ENCODE assay signal across 25 cellular contexts in genomic region chr22:35383679-35384071, GRCh38. TPM values are rescaled to one million over a fixed set of nuclear protein-coding genes. Genes with fewer than 3 reads are reported as not detected.
A peak's percentile ranks its signal among the peaks of the same experiment; 100 is the strongest.
DNase-seq lines count a peak whose midpoint lies in the region; ATAC-seq and TF ChIP-seq lines count a peak whose summit lies in the region.
"Had no signal": no experiment of that assay in that cellular context is flagged by ENCODE, and none has a peak within 500 bp of the region (broad histone marks: within the 10 kb centered on the region; RNA-seq: fewer than 3 reads in every experiment).

No MANE protein-coding gene starts in this region.

- H3K27ac ChIP-seq in OCI-LY3 (ENCODE audit: low read length) (no peak overlapping the region), mucosa of rectum (ENCODE audit: low read depth in 2 of 2, low read length in 2 of 2) (no peak overlapping the region), PC-9 (no peak overlapping the region)
- H3K27ac ChIP-seq: parathyroid adenoma had no signal

- peaks cover 35% of the 10 kb centered on the region for H3F3A ChIP-seq in PC-9 (ENCODE audit: insufficient read depth, low read depth)

- ATAC-seq in GM21737 (IDR thresholded peaks at IDR 0.05; ENCODE audit: unreplicated experiment) = no peak
- ATAC-seq: right cardiac atrium; Right ventricle myocardium inferior; stimulated activated naive CD8-positive, alpha-beta T cell treated with anti-CD3 and anti-CD28 coated beads, Interleukin-15, amount 100 ng/mL, for 72 hours had no signal

- H3K9me3 ChIP-seq in OCI-LY3 (ENCODE audit: insufficient read depth, low read length) (no peaks in the 10 kb centered on the region), mucosa of rectum (ENCODE audit: control insufficient read depth in 2 of 2, low read length in 2 of 2) (no peaks in the 10 kb centered on the region), PC-9 (ENCODE audit: insufficient read depth, low read depth) (no peaks in the 10 kb centered on the region)
- H3K9me3 ChIP-seq: SK-N-SH had no signal

- H3K4me2 ChIP-seq in OCI-LY3 (ENCODE audit: low read length) = peak overlapping the region; percentile 15; the same call in 1 of the 2 replicates
- no peak overlapping the region for H3K4me2 ChIP-seq in PC-9
- H3K4me2 ChIP-seq: SK-N-SH had no signal

- H3K36me3 ChIP-seq in OCI-LY3 (replicated peaks; ENCODE audit: low read depth, low read length) (peaks cover 42% of the 10 kb centered on the region), mucosa of rectum (ENCODE audit: control insufficient read depth in 2 of 2, insufficient read depth in 2 of 2, low read length in 2 of 2) (peaks cover 17 to 27% of the 10 kb centered on the region in 2 donors), PC-9 (ENCODE audit: low read depth) (peaks cover 6% of the 10 kb centered on the region; the same call in 1 of the 2 replicates)

- CTCF ChIA-PET in PC-9 (lab: Charles Lee) = no interaction called here

- TF ChIP-seq CTCF in OCI-LY3 (IDR thresholded peaks at IDR 0.05; ENCODE audit: low read depth, low read length) (no peak), fibroblast of the aortic adventitia (IDR thresholded peaks at IDR 0.05; ENCODE audit: insufficient read depth, low read length) (no peak), PC-9 (conservative IDR thresholded peaks at IDR 0.05) (no peak)

- peaks cover 31% of the 10 kb centered on the region; the same call in 1 of the 2 replicates for H4K20me1 ChIP-seq in OCI-LY3 (ENCODE audit: insufficient read depth, low read length)
- no peaks in the 10 kb centered on the region for H4K20me1 ChIP-seq in PC-9 (ENCODE audit: insufficient read depth)

- H3K9me2 ChIP-seq in PC-9 (ENCODE audit: insufficient read depth) = no peaks in the 10 kb centered on the region
- H3K9me2 ChIP-seq: SK-N-SH had no signal

- no peaks in the 10 kb centered on the region for H3K27me3 ChIP-seq in OCI-LY3 (ENCODE audit: low read depth, low read length)
- H3K27me3 ChIP-seq in mucosa of rectum (ENCODE audit: control insufficient read depth in 2 of 2, insufficient read depth in 2 of 2, low read length in 2 of 2) = no peaks in the 10 kb centered on the region
- H3K27me3 ChIP-seq in PC-9 (ENCODE audit: insufficient read depth, low read depth) = no peaks in the 10 kb centered on the region

- H2AFZ ChIP-seq in OCI-LY3 (ENCODE audit: low read depth, low read length) (no peak overlapping the region), PC-9 (no peak overlapping the region)
- H2AFZ ChIP-seq: parathyroid adenoma had no signal

- POLR2A ChIA-PET in PC-9 (lab: Charles Lee; ENCODE audit: unreplicated experiment) = interaction anchor here (0.7 kb wide), 1 partner anchor 10 kb away, joined by 3 read pairs; no protein-coding TSS in a partner anchor

- no peak overlapping the region for H3K4me3 ChIP-seq in OCI-LY3 (ENCODE audit: low read length)
- H3K4me3 ChIP-seq in fibroblast of the aortic adventitia (ENCODE audit: low read depth, low read length) = peak overlapping the region; percentile 99
- peak overlapping the region; percentile 11 to 41 for H3K4me3 ChIP-seq in mucosa of rectum (ENCODE audit: low read length in 2 of 2)
- H3K4me3 ChIP-seq in PC-9 = no peak overlapping the region

- H3K9ac ChIP-seq in OCI-LY3 (ENCODE audit: low read length) (no peak overlapping the region), mucosa of rectum (ENCODE audit: low read depth in 1 of 2, low read length in 2 of 2) (no peak overlapping the region)
- H3K9ac ChIP-seq: parathyroid adenoma, SK-N-SH had no signal

- intact Hi-C loops in PC-9 (cut with micrococcal nuclease; ENCODE audit: unreplicated experiment) = no loop called here

- H3K4me1 ChIP-seq in OCI-LY3 (ENCODE audit: low read length) (peaks cover 30% of the 10 kb centered on the region), mucosa of rectum (ENCODE audit: control insufficient read depth in 2 of 2, insufficient read depth in 2 of 2, low read length in 2 of 2) (peaks cover 23% of the 10 kb centered on the region in 2 donors), PC-9 (replicated peaks; ENCODE audit: insufficient read depth) (peaks cover 37% of the 10 kb centered on the region)

- peaks cover 23% of the 10 kb centered on the region for H3K79me2 ChIP-seq in OCI-LY3 (ENCODE audit: low read length)
- 0 out of 2 replicates have a peak, but pooled peaks cover 4% of the 10 kb centered on the region for H3K79me2 ChIP-seq in PC-9 (ENCODE audit: low read depth)
- H3K79me2 ChIP-seq: parathyroid adenoma had no signal

- no peak for DNase-seq in fibroblast of the aortic adventitia (ENCODE audit: low read depth)
- no peak for DNase-seq in COLO668 (lab: John Stamatoyannopoulos, UW; ENCODE audit: unreplicated experiment)
- no peak for DNase-seq in activated naive CD4-positive, alpha-beta T cell treated with Interleukin-2 at 50 U/mL for 16 hours
- DNase-seq in PC-9 = no peak
- DNase-seq: activated CD4-positive, alpha-beta T cell treated with anti-CD3 and anti-CD28 coated beads, Interleukin-2, amount 50 U/mL, for 1 hour; activated CD4-positive, CD25-positive, alpha-beta regulatory T cell; activated gamma-delta T cell treated with Interleukin-2 at 50 U/mL for 16 hours; activated T-cell treated with anti-CD3 and anti-CD28 coated beads, Interleukin-2, amount 50 U/mL, for 24 hours; cortex of kidney; DND-41; KBM-7; NCI-H1105 treated with DMSO at 0.1 percent for 48 hours; NCI-H187 treated with DMSO at 0.1 percent for 48 hours; NCI-H2171; OCI-M1; right cardiac atrium; SK-N-SH; stimulated activated CD4-positive, alpha-beta T cell treated with anti-CD3 and anti-CD28 coated beads, Interleukin-12 subunit alpha, Interleukin-12 subunit beta, amount 100 ng/mL, for 4 hours; stimulated activated CD4-positive, alpha-beta T cell treated with anti-CD3 and anti-CD28 coated beads, Interleukin-2, amount 100 ng/mL, for 48 hours; stimulated activated naive CD8-positive, alpha-beta T cell treated with anti-CD3 and anti-CD28 coated beads, Interleukin-15, amount 100 ng/mL, for 72 hours had no signal

- BruUV-seq in PC-9 (replicated peaks; lab: Mats Ljungman, UMichigan) = no TSS peak

RNA-seq across cellular contexts. Expression of gene HMOX1, which starts 2.8 kb away (rescaled TPM):
- total RNA-seq in fibroblast of the aortic adventitia (ENCODE audit: low replicate concordance) (59.2 and 170 TPM in 2 replicates), PC-9 (2021) (18.4 and 23.7 TPM in 2 replicates)

RNA-seq across cellular contexts. Expression of gene MCM5, which starts 16.3 kb away (rescaled TPM):
- total RNA-seq in fibroblast of the aortic adventitia (ENCODE audit: low replicate concordance) (3.4 and 76.9 TPM in 2 replicates), PC-9 (2021) (71.7 and 115 TPM in 2 replicates)

Comparison
In these comparisons a context has a peak if more than half of its experiments do, and no peak if none do; other contexts are left out.
1. H3K4me3 ChIP-seq: peak in fibroblast of the aortic adventitia (single experiment) and mucosa of rectum (2 of 2); none in OCI-LY3 (single experiment) and PC-9 (single experiment).